In the genomic region with DNA sequence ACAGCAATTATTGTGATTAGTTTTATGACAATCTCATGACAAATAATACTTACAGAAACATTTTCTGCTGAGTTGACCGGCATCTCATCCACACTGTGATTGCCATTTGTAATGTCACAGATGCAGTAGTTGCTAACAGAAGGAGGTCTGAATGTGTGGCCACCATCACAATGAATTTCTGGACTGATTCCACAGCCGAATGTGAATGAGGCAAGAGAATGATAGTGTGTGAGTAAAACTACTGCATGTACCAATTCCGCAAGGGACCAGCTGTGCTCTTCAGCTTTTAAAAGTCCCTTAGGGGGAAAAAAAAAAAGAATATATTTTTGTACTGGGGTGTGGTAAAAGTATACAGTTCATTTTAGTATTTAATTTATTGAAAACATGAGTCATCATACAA, we compare ENCODE assay signal across 19 cellular contexts.
"Had no signal": no experiment of that assay in that cellular context is flagged by ENCODE, and none has a peak within 500 bp of the region (broad histone marks: within the 10 kb centered on the region; RNA-seq: fewer than 3 reads in every experiment).

No MANE protein-coding gene starts in this region.

- H3K9me3 Mint-ChIP-seq: memory B cell; naive thymus-derived CD4-positive, alpha-beta T cell had no signal

- ATAC-seq: foreskin keratinocyte; left lobe of liver; lower lobe of right lung; naive thymus-derived CD4-positive, alpha-beta T cell had no signal

- H3K4me1 Mint-ChIP-seq: memory B cell had no signal

- H3K4me3 Mint-ChIP-seq: memory B cell; naive thymus-derived CD4-positive, alpha-beta T cell had no signal

- H3K27me3 Mint-ChIP-seq: memory B cell; naive thymus-derived CD4-positive, alpha-beta T cell had no signal

- H3K9me3 ChIP-seq: colonic mucosa, heart left ventricle, lower lobe of right lung, neutrophil, suprapubic skin, tibial artery, upper lobe of left lung, uterus had no signal

- H3K4me1 ChIP-seq: colonic mucosa, foreskin keratinocyte had no signal

- H3K27me3 ChIP-seq: colonic mucosa, foreskin keratinocyte, heart left ventricle, neutrophil, suprapubic skin, tibial artery, upper lobe of left lung, uterus had no signal

- H3K4me3 ChIP-seq: colonic mucosa, heart left ventricle, lower lobe of right lung, smooth muscle cell, suprapubic skin, tibial artery, upper lobe of left lung, uterus had no signal

- H3K27ac Mint-ChIP-seq: memory B cell; naive thymus-derived CD4-positive, alpha-beta T cell had no signal

- DNase-seq: cerebellar nuclear complex; colonic mucosa; dermis blood vessel endothelial cell; erythroblast; foreskin keratinocyte; heart left ventricle; kidney glomerular epithelial cell; lower lobe of right lung; naive thymus-derived CD4-positive, alpha-beta T cell; stimulated activated CD4-positive, alpha-beta T cell treated with anti-CD3 and anti-CD28 coated beads, Interleukin-2, amount 100 ng/mL, for 48 hours; stimulated activated naive CD4-positive, alpha-beta T cell treated with Interleukin-2 at 50 U/mL for 16 hours; tibial artery; upper lobe of left lung; uterus had no signal

- H3K27ac ChIP-seq: colonic mucosa, foreskin keratinocyte, lower lobe of right lung, neutrophil, suprapubic skin, tibial artery, upper lobe of left lung, uterus had no signal
